11 cellular contexts compared by ENCODE assay signal in the genomic region with DNA sequence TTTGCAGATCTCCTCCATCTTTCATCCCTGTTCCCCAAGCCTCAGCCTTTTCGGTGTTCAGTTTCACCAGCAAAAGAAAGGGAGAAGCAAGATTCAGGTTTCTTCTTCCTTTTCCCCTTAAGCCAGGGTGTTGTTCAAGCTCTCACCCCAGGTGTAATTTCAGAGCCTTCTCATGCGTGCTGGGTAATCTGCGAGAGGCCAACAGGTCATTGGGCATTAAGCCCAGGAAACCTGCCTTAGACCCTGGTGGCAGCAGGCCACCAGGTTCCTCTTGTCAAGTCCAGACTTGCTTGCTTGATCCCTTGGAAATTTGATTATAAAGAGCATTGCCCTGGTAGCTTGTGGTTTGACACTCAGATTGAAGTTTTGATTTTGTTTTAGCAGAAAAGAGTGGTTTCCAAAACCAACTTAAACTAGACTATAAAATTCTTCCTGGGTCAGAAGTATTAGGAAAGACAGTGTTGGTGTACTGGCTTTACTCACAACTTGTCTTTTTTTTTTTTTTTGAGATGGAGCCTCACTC. TPM values are rescaled to one million over a fixed set of nuclear protein-coding genes. Genes with fewer than 3 reads are reported as not detected.
A peak's percentile ranks its signal among the peaks of the same experiment; 100 is the strongest.
DNase-seq lines count a peak whose midpoint lies in the region; FAIRE-seq and TF ChIP-seq lines count a peak whose summit lies in the region.
"Had no signal": no experiment of that assay in that cellular context is flagged by ENCODE, and none has a peak within 500 bp of the region (broad histone marks: within the 10 kb centered on the region; RNA-seq: fewer than 3 reads in every experiment).

No MANE protein-coding gene starts in this region.

- DNase-seq in NCI-H146 (lab: John Stamatoyannopoulos, UW) (peak; percentile 42), NCI-H146 treated with DMSO at 0.1 percent for 48 hours (lab: John Stamatoyannopoulos, UW; ENCODE audit: unreplicated experiment) (no peak), LHCN-M2 (ENCODE audit: low read depth) (peak; percentile 46), mammary epithelial cell (peak; percentile 81), hepatic stellate cell (ENCODE audit: low spot score) (no peak), glutamatergic neuron (no peak), GM12892 (ENCODE audit: insufficient read length) (no peak)
- DNase-seq: activated CD4-positive, CD25-positive, alpha-beta regulatory T cell treated with anti-CD3 and anti-CD28 coated beads, Interleukin-2, amount 50 U/mL, for 72 hours had no signal

- H3K27me3 ChIP-seq in mammary epithelial cell (ENCODE audit: insufficient read depth, low read length) = no peaks in the 10 kb centered on the region
- no peaks in the 10 kb centered on the region for H3K27me3 ChIP-seq in muscle layer of duodenum (ENCODE audit: low read depth, low read length)

- H3K9me3 ChIP-seq in mammary epithelial cell (replicated peaks; ENCODE audit: insufficient read depth, low read length) (no peaks in the 10 kb centered on the region), muscle layer of duodenum (ENCODE audit: control insufficient read depth in 1 of 2, low read length in 2 of 2) (no peaks in the 10 kb centered on the region)

- TF ChIP-seq CTCF in mammary epithelial cell (conservative IDR thresholded peaks at IDR 0.05 in 1 of 2, IDR thresholded peaks at IDR 0.05 in 1 of 2; ENCODE audit: extremely low read depth in 1 of 2, insufficient read depth in 1 of 2, low read depth in 1 of 2, low read length in 2 of 2) = no peak
- TF ChIP-seq CTCF in glutamatergic neuron (IDR thresholded peaks at IDR 0.05; ENCODE audit: partially characterized antibody, unreplicated experiment) = no peak

- H3K79me2 ChIP-seq in mammary epithelial cell (ENCODE audit: insufficient read depth, low read length) = peaks cover 30% of the 10 kb centered on the region

- peaks cover 4% of the 10 kb centered on the region for H3K9me3 Mint-ChIP-seq in glutamatergic neuron (ENCODE audit: unreplicated experiment)

- no peaks in the 10 kb centered on the region for H3K36me3 Mint-ChIP-seq in glutamatergic neuron (ENCODE audit: unreplicated experiment)

- CTCF ChIA-PET in mammary epithelial cell (lab: Charles Lee; ENCODE audit: low non-redundant PET) = interaction anchor here (0.7 to 1.2 kb wide), 4 partner anchors 12 to 556 kb away, joined by 3 to 5 read pairs (median 4); no protein-coding TSS in a partner anchor

- H3K4me3 ChIP-seq in mammary epithelial cell (replicated peaks in 1 of 3; ENCODE audit: insufficient read depth in 1 of 3, low read depth in 2 of 3, low read length in 3 of 3) (no peak overlapping the region), muscle layer of duodenum (ENCODE audit: low read depth in 1 of 2, low read length in 2 of 2) (no peak overlapping the region)

- BruUV-seq in mammary epithelial cell (replicated peaks; lab: Mats Ljungman, UMichigan) = no TSS peak

- FAIRE-seq in GM12892 (lab: Jason Lieb, UNC) = no peak
- FAIRE-seq: A204.1, astrocyte had no signal

- TF ChIP-seq POLR2A in GM12892 (IDR thresholded peaks at IDR 0.05; ENCODE audit: low read depth, low read length) = no peak

- no peak overlapping the region for H3K4me3 Mint-ChIP-seq in glutamatergic neuron (ENCODE audit: unreplicated experiment)

- H3K4me2 ChIP-seq in mammary epithelial cell (ENCODE audit: insufficient read depth, low read depth, low read length) = peak overlapping the region; percentile 54

- peaks cover 5% of the 10 kb centered on the region for H3K4me1 Mint-ChIP-seq in glutamatergic neuron (ENCODE audit: low read depth, unreplicated experiment)

- no peak overlapping the region for H3K9ac ChIP-seq in mammary epithelial cell (ENCODE audit: insufficient read depth, low read length)

- in situ Hi-C loops in mammary epithelial cell (cut with MboI; ENCODE audit: low sequenced_read_pairs in 2 of 2) = no loop called here

- intact Hi-C loops in mammary epithelial cell (cut with micrococcal nuclease) = no loop called here

- peak overlapping the region; percentile 60 for H3K27ac ChIP-seq in mammary epithelial cell (ENCODE audit: insufficient read depth, low read depth, low read length)
- H3K27ac ChIP-seq in muscle layer of duodenum (ENCODE audit: low read length) = peak overlapping the region; percentile 6

- H3K27ac Mint-ChIP-seq in glutamatergic neuron (ENCODE audit: unreplicated experiment) = no peak overlapping the region

- no peaks in the 10 kb centered on the region for H4K20me1 ChIP-seq in mammary epithelial cell (ENCODE audit: insufficient read depth, low read length)

- WGBS in mammary epithelial cell (ENCODE audit: low coverage, missing lambda C conversion rate) = 13% methylated on average over 3 of the region's 3 CpGs

- dilution Hi-C loops in mammary epithelial cell (cut with HindIII; ENCODE audit: low sequenced_read_pairs) = no loop called here

- H2AFZ ChIP-seq in mammary epithelial cell (ENCODE audit: low read depth, low read length) = no peak overlapping the region

- H3K36me3 ChIP-seq in mammary epithelial cell (ENCODE audit: insufficient read depth, low read length) (peaks cover 2% of the 10 kb centered on the region), muscle layer of duodenum (ENCODE audit: control insufficient read depth in 1 of 2, insufficient read depth in 2 of 2, low read length in 2 of 2) (peaks cover 15 to 21% of the 10 kb centered on the region in 2 donors)

- no peaks in the 10 kb centered on the region for H3K27me3 Mint-ChIP-seq in glutamatergic neuron (ENCODE audit: unreplicated experiment)

- peaks cover 13% of the 10 kb centered on the region for H3K4me1 ChIP-seq in mammary epithelial cell (ENCODE audit: insufficient read depth, low read length)
- peaks cover 0 to 8% of the 10 kb centered on the region in 2 donors for H3K4me1 ChIP-seq in muscle layer of duodenum (ENCODE audit: control insufficient read depth in 1 of 2, insufficient read depth in 2 of 2, low read length in 2 of 2)

RNA-seq across cellular contexts. Expression of a gene that starts 6.9 kb away (rescaled TPM):
- total RNA-seq in LHCN-M2 (2014; rRNA removed) (64.3 and 67.5 TPM in 2 replicates), mammary epithelial cell (10 to 100 TPM; 58.7 to 79.7 TPM), glutamatergic neuron (ENCODE audit: unreplicated experiment) (182 TPM)
- polyA plus RNA-seq in LHCN-M2 (2012) = 141 TPM
- polyA plus RNA-seq in mammary epithelial cell = 118 TPM
- polyA minus RNA-seq in mammary epithelial cell = 105 TPM
- polyA plus RNA-seq in GM12892 (2012; ENCODE audit: missing spikeins) = 246 TPM

RNA-seq across cellular contexts. Expression of a gene that starts 26.4 kb away (rescaled TPM):
- total RNA-seq in LHCN-M2 (2014; rRNA removed) (112 and 123 TPM in 2 replicates), mammary epithelial cell (10 to 100 TPM; 17.2 to 82.2 TPM), glutamatergic neuron (ENCODE audit: unreplicated experiment) (139 TPM)
- 73.9 TPM for polyA plus RNA-seq in LHCN-M2 (2012)
- polyA plus RNA-seq in mammary epithelial cell = 84.7 TPM
- polyA minus RNA-seq in mammary epithelial cell = 39.5 TPM
- polyA plus RNA-seq in GM12892 (2012; ENCODE audit: missing spikeins) = 184 TPM

RNA-seq across cellular contexts. Expression of a gene that starts 35.8 kb away (rescaled TPM):
- total RNA-seq in LHCN-M2 (2014; rRNA removed) (507 and 546 TPM in 2 replicates), mammary epithelial cell (100 to 1,000 TPM; 273 to 406 TPM), glutamatergic neuron (ENCODE audit: unreplicated experiment) (1,754 TPM)
- 1,051 TPM for polyA plus RNA-seq in LHCN-M2 (2012)
- 674 TPM for polyA plus RNA-seq in mammary epithelial cell
- 272 TPM for polyA minus RNA-seq in mammary epithelial cell
- polyA plus RNA-seq in GM12892 (2012; ENCODE audit: missing spikeins) = 985 TPM

RNA-seq across cellular contexts. Expression of a gene that starts 57.4 kb away (rescaled TPM):
- total RNA-seq in LHCN-M2 (2014; rRNA removed) (7.2 and 8.4 TPM in 2 replicates), mammary epithelial cell (10 to 100 TPM in 1 of 2 donors, 1 to 10 TPM in 1; 4.3 to 10.4 TPM), glutamatergic neuron (ENCODE audit: unreplicated experiment) (2.5 TPM)
- polyA plus RNA-seq in LHCN-M2 (2012) = 8.3 TPM
- polyA plus RNA-seq in mammary epithelial cell = 9.4 TPM
- 14.1 TPM for polyA minus RNA-seq in mammary epithelial cell
- polyA plus RNA-seq in GM12892 (2012; ENCODE audit: missing spikeins) = 3.6 TPM

RNA-seq across cellular contexts. Expression of a gene that starts 57.6 kb away (rescaled TPM):
- total RNA-seq in LHCN-M2 (2014; rRNA removed) (1.1 and 1.6 TPM in 2 replicates), mammary epithelial cell (1 to 10 TPM; 1.0 to 5.1 TPM), glutamatergic neuron (ENCODE audit: unreplicated experiment) (9.8 TPM)
- 0.77 TPM for polyA plus RNA-seq in LHCN-M2 (2012)
- polyA plus RNA-seq in mammary epithelial cell = 3.1 TPM
- polyA minus RNA-seq in mammary epithelial cell = 10.5 TPM
- 4.4 TPM for polyA plus RNA-seq in GM12892 (2012; ENCODE audit: missing spikeins)

Comparison
In these comparisons a context has a peak if more than half of its experiments do, and no peak if none do; other contexts are left out.
1. DNase-seq: peak in NCI-H146 (single experiment), LHCN-M2 (single experiment) and mammary epithelial cell (single experiment); none in NCI-H146 treated with DMSO at 0.1 percent for 48 hours (single experiment), hepatic stellate cell (single experiment), glutamatergic neuron (single experiment) and GM12892 (single experiment).